1 cellular context compared by ENCODE assay signal in the genomic region with DNA sequence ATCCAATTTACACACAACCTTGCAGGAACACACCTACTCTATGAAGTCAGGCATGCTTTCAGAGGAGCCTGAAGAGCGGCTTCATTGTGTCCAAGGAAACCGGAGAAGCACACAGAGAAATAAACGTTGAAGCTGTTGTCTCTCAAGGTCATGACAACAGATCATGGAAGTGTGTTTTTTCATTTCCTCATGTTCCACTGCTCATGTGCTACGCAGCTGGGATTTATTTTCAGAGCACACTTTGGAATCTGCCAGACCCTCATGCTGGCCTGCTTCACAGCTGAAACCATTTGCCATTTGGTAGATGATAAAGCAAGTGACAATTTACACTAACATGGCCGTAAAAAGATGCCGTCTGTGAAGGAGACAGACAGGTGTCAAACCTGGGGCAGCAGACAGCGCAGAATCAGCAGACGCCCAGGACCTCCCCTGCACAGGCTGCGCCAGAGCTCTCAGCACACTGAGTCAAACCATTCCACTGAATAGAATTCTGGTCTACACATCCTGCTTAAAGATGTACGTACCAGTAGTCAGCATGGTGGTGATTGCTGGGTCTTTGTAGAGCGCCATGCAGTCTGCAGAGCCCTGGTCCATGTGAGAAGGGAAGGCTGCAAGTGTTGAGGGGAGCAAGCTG.
TF ChIP-seq lines count a peak whose summit lies in the region.

No MANE protein-coding gene starts in this region.

TF ChIP-seq in SK-N-SH treated with all-trans-retinoic acid at 6 μM for 48 hours, 23 proteins besides CTCF, POLR2A, EP300 and RAD21 (continued from another document):
- TF ChIP-seq, protein P1, sequence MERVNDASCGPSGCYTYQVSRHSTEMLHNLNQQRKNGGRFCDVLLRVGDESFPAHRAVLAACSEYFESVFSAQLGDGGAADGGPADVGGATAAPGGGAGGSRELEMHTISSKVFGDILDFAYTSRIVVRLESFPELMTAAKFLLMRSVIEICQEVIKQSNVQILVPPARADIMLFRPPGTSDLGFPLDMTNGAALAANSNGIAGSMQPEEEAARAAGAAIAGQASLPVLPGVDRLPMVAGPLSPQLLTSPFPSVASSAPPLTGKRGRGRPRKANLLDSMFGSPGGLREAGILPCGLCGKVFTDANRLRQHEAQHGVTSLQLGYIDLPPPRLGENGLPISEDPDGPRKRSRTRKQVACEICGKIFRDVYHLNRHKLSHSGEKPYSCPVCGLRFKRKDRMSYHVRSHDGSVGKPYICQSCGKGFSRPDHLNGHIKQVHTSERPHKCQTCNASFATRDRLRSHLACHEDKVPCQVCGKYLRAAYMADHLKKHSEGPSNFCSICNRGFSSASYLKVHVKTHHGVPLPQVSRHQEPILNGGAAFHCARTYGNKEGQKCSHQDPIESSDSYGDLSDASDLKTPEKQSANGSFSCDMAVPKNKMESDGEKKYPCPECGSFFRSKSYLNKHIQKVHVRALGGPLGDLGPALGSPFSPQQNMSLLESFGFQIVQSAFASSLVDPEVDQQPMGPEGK (CRISPR knock-in tag; IDR thresholded peaks at IDR 0.05; ENCODE audit: borderline replicate concordance) = no peak
- no peak for TF ChIP-seq PPARA (CRISPR knock-in tag; IDR thresholded peaks at IDR 0.05; ENCODE audit: borderline replicate concordance)
- TF ChIP-seq RARB (CRISPR knock-in tag; IDR thresholded peaks at IDR 0.05) = no peak
- TF ChIP-seq TSHZ2 (CRISPR knock-in tag; IDR thresholded peaks at IDR 0.05) = no peak
- no peak for TF ChIP-seq ZC3H10 (CRISPR knock-in tag; IDR thresholded peaks at IDR 0.05)
- no peak for TF ChIP-seq TCF4 (CRISPR knock-in tag; IDR thresholded peaks at IDR 0.05; ENCODE audit: borderline replicate concordance)
TF ChIP-seq in SK-N-SH treated with all-trans-retinoic acid at 6 μM for 48 hours: peak in this region for 0.
